In genomic region chr5:10371369-10371768, GRCh38 we compare ENCODE assay signal across 8 cellular contexts. TPM values are rescaled to one million over a fixed set of nuclear protein-coding genes. Genes with fewer than 3 reads are reported as not detected.
DNase-seq lines count a peak whose midpoint lies in the region; ATAC-seq and TF ChIP-seq lines count a peak whose summit lies in the region.
"Not testable (repeated sequence)": the region's sequence is repeated elsewhere in the genome, so short reads cannot be mapped to it uniquely, and the experiment has no call there.

No MANE protein-coding gene starts in this region.

- H2AFZ ChIP-seq in KMS-11 (ENCODE audit: low read depth) = not testable (repeated sequence)

- intact Hi-C loops in activated CD8-positive, alpha-beta T cell treated with anti-CD3 and anti-CD28 coated beads for 36 hours (cut with micrococcal nuclease) = not testable (repeated sequence)

- peaks cover 98% of the 10 kb centered on the region for H3K79me2 ChIP-seq in KMS-11 (ENCODE audit: insufficient read depth, low read depth)

- H3K36me3 Mint-ChIP-seq in CD8-positive, alpha-beta memory T cell = peaks cover 0 to 19% (median 7%) of the 10 kb centered on the region in 3 donors
- peaks cover 46% of the 10 kb centered on the region for H3K36me3 Mint-ChIP-seq in activated CD8-positive, alpha-beta T cell treated with anti-CD3 and anti-CD28 coated beads for 36 hours (ENCODE audit: low read depth)
- H3K36me3 Mint-ChIP-seq in activated naive CD4-positive, alpha-beta T cell treated with anti-CD3 and anti-CD28 coated beads, Interleukin-2, amount 50 U/mL, for 24 hours; naive B cell: not testable (repeated sequence)
- H3K36me3 Mint-ChIP-seq in brain (peaks cover 63% of the 10 kb centered on the region), progenitor cell of endocrine pancreas (ENCODE audit: insufficient read depth) (peaks cover 23% of the 10 kb centered on the region)
- H3K36me3 Mint-ChIP-seq in stimulated activated naive CD8-positive, alpha-beta T cell treated with anti-CD3 and anti-CD28 coated beads, Interleukin-15, Interleukin-2, amounts not matched to agents 100 ng/mL and 50 ng/mL, for 24 hours (ENCODE audit: low read depth) = peaks cover 25% of the 10 kb centered on the region

- not testable (repeated sequence) for H3K9me3 ChIP-seq in CD8-positive, alpha-beta memory T cell (ENCODE audit: low read length)

- not testable (repeated sequence) for H3K9ac ChIP-seq in KMS-11

- H3K4me1 ChIP-seq in CD8-positive, alpha-beta memory T cell (ENCODE audit: insufficient read depth, low read length) = peaks cover 42% of the 10 kb centered on the region
- H3K4me1 ChIP-seq in KMS-11 (ENCODE audit: low read depth, poor library complexity, severe bottlenecking) = peaks cover 69% of the 10 kb centered on the region

- not testable (repeated sequence) for H3K9me3 Mint-ChIP-seq in CD8-positive, alpha-beta memory T cell; activated CD8-positive, alpha-beta T cell treated with anti-CD3 and anti-CD28 coated beads for 36 hours; activated naive CD4-positive, alpha-beta T cell treated with anti-CD3 and anti-CD28 coated beads, Interleukin-2, amount 50 U/mL, for 24 hours; brain; naive B cell; stimulated activated naive CD8-positive, alpha-beta T cell treated with anti-CD3 and anti-CD28 coated beads, Interleukin-15, Interleukin-2, amounts not matched to agents 100 ng/mL and 50 ng/mL, for 24 hours
- H3K9me3 Mint-ChIP-seq in progenitor cell of endocrine pancreas (ENCODE audit: low read depth) = peaks cover 10% of the 10 kb centered on the region

- H4K20me1 ChIP-seq in KMS-11 (ENCODE audit: insufficient read depth) = peaks cover 73% of the 10 kb centered on the region

- H3K27ac Mint-ChIP-seq in CD8-positive, alpha-beta memory T cell = peak overlapping the region in 5 of 8 donors; percentile 4 to 73 (median 48)
- H3K27ac Mint-ChIP-seq in activated CD8-positive, alpha-beta T cell treated with anti-CD3 and anti-CD28 coated beads for 36 hours = peak overlapping the region; percentile 4
- peak overlapping the region; percentile 76 for H3K27ac Mint-ChIP-seq in activated naive CD4-positive, alpha-beta T cell treated with anti-CD3 and anti-CD28 coated beads, Interleukin-2, amount 50 U/mL, for 24 hours
- H3K27ac Mint-ChIP-seq in brain = peak overlapping the region in 4 of 5 experiments; percentile 32 to 92 (median 69)
- peak overlapping the region in 5 of 6 donors; percentile 8 to 78 (median 37) for H3K27ac Mint-ChIP-seq in naive B cell
- peak overlapping the region; percentile 17 for H3K27ac Mint-ChIP-seq in progenitor cell of endocrine pancreas
- peak overlapping the region; percentile 67 for H3K27ac Mint-ChIP-seq in stimulated activated naive CD8-positive, alpha-beta T cell treated with anti-CD3 and anti-CD28 coated beads, Interleukin-15, Interleukin-2, amounts not matched to agents 100 ng/mL and 50 ng/mL, for 24 hours

- not testable (repeated sequence) for H3K4me3 ChIP-seq in CD8-positive, alpha-beta memory T cell (ENCODE audit: low read length); KMS-11 (IDR thresholded peaks at IDR 0.05; ENCODE audit: insufficient read depth, low read depth, low read length)

- H3K27me3 ChIP-seq in CD8-positive, alpha-beta memory T cell (ENCODE audit: insufficient read depth, low read length, poor library complexity, severe bottlenecking); KMS-11 (ENCODE audit: insufficient read depth, low read depth): not testable (repeated sequence)

- TF ChIP-seq CTCF in KMS-11 (conservative IDR thresholded peaks at IDR 0.05; ENCODE audit: low read depth, low read length); activated CD8-positive, alpha-beta T cell treated with anti-CD3 and anti-CD28 coated beads for 36 hours (IDR thresholded peaks at IDR 0.05); brain (conservative IDR thresholded peaks at IDR 0.05); progenitor cell of endocrine pancreas (IDR thresholded peaks at IDR 0.05; ENCODE audit: unreplicated experiment): not testable (repeated sequence)

- CTCF ChIA-PET in CD8-positive, alpha-beta memory T cell (lab: Charles Lee) = not testable (repeated sequence)
- CTCF ChIA-PET in activated CD8-positive, alpha-beta T cell treated with anti-CD3 and anti-CD28 coated beads for 36 hours (lab: Charles Lee) = interaction anchor here (0.6 to 3.8 kb wide), 6 partner anchors 14 to 256 kb away, joined by 3 to 13 read pairs (median 3); no protein-coding TSS in a partner anchor

- H3K4me3 Mint-ChIP-seq in CD8-positive, alpha-beta memory T cell = peak overlapping the region in 2 of 7 donors; percentile 35 to 42
- H3K4me3 Mint-ChIP-seq in activated CD8-positive, alpha-beta T cell treated with anti-CD3 and anti-CD28 coated beads for 36 hours; progenitor cell of endocrine pancreas (ENCODE audit: low read depth); stimulated activated naive CD8-positive, alpha-beta T cell treated with anti-CD3 and anti-CD28 coated beads, Interleukin-15, Interleukin-2, amounts not matched to agents 100 ng/mL and 50 ng/mL, for 24 hours: not testable (repeated sequence)
- H3K4me3 Mint-ChIP-seq in activated naive CD4-positive, alpha-beta T cell treated with anti-CD3 and anti-CD28 coated beads, Interleukin-2, amount 50 U/mL, for 24 hours = peak overlapping the region; percentile 28
- H3K4me3 Mint-ChIP-seq in brain (peak overlapping the region in 2 of 5 experiments; percentile 5 to 26), naive B cell (peak overlapping the region in 1 of 8 donors; percentile 13)

- H3K27ac ChIP-seq in CD8-positive, alpha-beta memory T cell (ENCODE audit: low read depth, low read length); KMS-11: not testable (repeated sequence)

- POLR2A ChIA-PET in CD8-positive, alpha-beta memory T cell (lab: Charles Lee) = not testable (repeated sequence)
- POLR2A ChIA-PET in activated CD8-positive, alpha-beta T cell treated with anti-CD3 and anti-CD28 coated beads for 36 hours (lab: Charles Lee) = interaction anchor here (1.2 kb wide), 1 partner anchor 13 kb away, joined by 3 read pairs; no protein-coding TSS in a partner anchor

- not testable (repeated sequence) for DNase-seq in CD8-positive, alpha-beta memory T cell; activated CD8-positive, alpha-beta T cell treated with anti-CD3 and anti-CD28 coated beads for 36 hours; naive B cell; progenitor cell of endocrine pancreas (ENCODE audit: low spot score, unreplicated experiment)

- H3K4me1 Mint-ChIP-seq in CD8-positive, alpha-beta memory T cell = peaks cover 77 to 94% (median 90%) of the 10 kb centered on the region in 3 donors
- peaks cover 77% of the 10 kb centered on the region for H3K4me1 Mint-ChIP-seq in activated CD8-positive, alpha-beta T cell treated with anti-CD3 and anti-CD28 coated beads for 36 hours (ENCODE audit: low read depth)
- H3K4me1 Mint-ChIP-seq in activated naive CD4-positive, alpha-beta T cell treated with anti-CD3 and anti-CD28 coated beads, Interleukin-2, amount 50 U/mL, for 24 hours = peaks cover 91% of the 10 kb centered on the region
- peaks cover 85% of the 10 kb centered on the region for H3K4me1 Mint-ChIP-seq in brain
- H3K4me1 Mint-ChIP-seq in naive B cell = peaks cover 56 to 76% (median 75%) of the 10 kb centered on the region in 3 donors
- H3K4me1 Mint-ChIP-seq in progenitor cell of endocrine pancreas (ENCODE audit: low read depth) = not testable (repeated sequence)
- H3K4me1 Mint-ChIP-seq in stimulated activated naive CD8-positive, alpha-beta T cell treated with anti-CD3 and anti-CD28 coated beads, Interleukin-15, Interleukin-2, amounts not matched to agents 100 ng/mL and 50 ng/mL, for 24 hours (ENCODE audit: low read depth) = peaks cover 86% of the 10 kb centered on the region

- ATAC-seq in activated CD8-positive, alpha-beta T cell treated with anti-CD3 and anti-CD28 coated beads for 36 hours; naive B cell (ENCODE audit: low read depth in 2 of 2): not testable (repeated sequence)

- 0 out of 2 replicates have a peak overlapping the region, but pooled peaks have one; percentile 4 for H3K4me2 ChIP-seq in KMS-11

- H3K27me3 Mint-ChIP-seq in CD8-positive, alpha-beta memory T cell; activated CD8-positive, alpha-beta T cell treated with anti-CD3 and anti-CD28 coated beads for 36 hours; activated naive CD4-positive, alpha-beta T cell treated with anti-CD3 and anti-CD28 coated beads, Interleukin-2, amount 50 U/mL, for 24 hours; brain; naive B cell; progenitor cell of endocrine pancreas; stimulated activated naive CD8-positive, alpha-beta T cell treated with anti-CD3 and anti-CD28 coated beads, Interleukin-15, Interleukin-2, amounts not matched to agents 100 ng/mL and 50 ng/mL, for 24 hours: not testable (repeated sequence)

- not testable (repeated sequence) for H3K36me3 ChIP-seq in CD8-positive, alpha-beta memory T cell (ENCODE audit: insufficient read depth, low read length); KMS-11 (ENCODE audit: insufficient read depth)

RNA-seq across cellular contexts. Expression of gene MARCHF6, which starts 17.9 kb away (rescaled TPM):
- total RNA-seq in CD8-positive, alpha-beta memory T cell = 100 to 1,000 TPM; 103 to 110 TPM
- 54.2 TPM for polyA plus RNA-seq in CD8-positive, alpha-beta memory T cell
- total RNA-seq in activated CD8-positive, alpha-beta T cell treated with anti-CD3 and anti-CD28 coated beads for 36 hours = 10 to 100 TPM; 92.8 to 95.6 TPM
- polyA plus RNA-seq in brain (ENCODE audit: insufficient read depth, low read depth, low replicate concordance) = 160 TPM
- polyA plus RNA-seq in naive B cell (ENCODE audit: low read depth in 6 of 6) = 10 to 100 TPM; 22.8 to 72.8 (median 48.4) TPM
- 230 and 239 TPM in 2 replicates for total RNA-seq in progenitor cell of endocrine pancreas

Comparison
In these comparisons a context has a peak if more than half of its experiments do, and no peak if none do; other contexts are left out.
1. H3K27ac Mint-ChIP-seq: peak in every context shown above with its lines; median percentile 76 in activated naive CD4-positive, alpha-beta T cell treated with anti-CD3 and anti-CD28 coated beads, Interleukin-2, amount 50 U/mL, for 24 hours; 69 in brain; 67 in stimulated activated naive CD8-positive, alpha-beta T cell treated with anti-CD3 and anti-CD28 coated beads, Interleukin-15, Interleukin-2, amounts not matched to agents 100 ng/mL and 50 ng/mL, for 24 hours; 48 in CD8-positive, alpha-beta memory T cell; 37 in naive B cell; 17 in progenitor cell of endocrine pancreas; 4 in activated CD8-positive, alpha-beta T cell treated with anti-CD3 and anti-CD28 coated beads for 36 hours.